ENCODE assay signal across 20 cellular contexts in genomic region chr12:39368891-39369290, GRCh38.
"Had no signal": no experiment of that assay in that cellular context is flagged by ENCODE, and none has a peak within 500 bp of the region (broad histone marks: within the 10 kb centered on the region; RNA-seq: fewer than 3 reads in every experiment).

No MANE protein-coding gene starts in this region.

- H3K9me3 Mint-ChIP-seq: activated naive CD4-positive, alpha-beta T cell treated with anti-CD3 and anti-CD28 coated beads, Interleukin-2, amount 50 U/mL, for 24 hours; endodermal cell; memory B cell; stimulated activated memory B cell treated with anti-CD40 and anti-IgM and Interleukin-4, amounts not matched to agents 10 μg/mL and 1 μg/mL and 100 μg/mL, for 72 hours had no signal

- DNase-seq: activated CD4-positive, alpha-beta T cell treated with anti-CD3 and anti-CD28 coated beads, Interleukin-2, amount 10 ng/mL, durations not matched to agents 7 days and 5 days; activated CD8-positive, alpha-beta memory T cell treated with anti-CD3 and anti-CD28 coated beads, Interleukin-2, amount 50 U/mL, for 4 hours; activated gamma-delta T cell; activated T-cell treated with anti-CD3 and anti-CD28 coated beads, Interleukin-2, amount 50 U/mL, for 48 hours; adrenal gland; body of pancreas; caudate nucleus; dorsolateral prefrontal cortex; endodermal cell; foreskin melanocyte; hypothalamus; left ventricle myocardium superior; right cardiac atrium; stimulated activated CD4-positive, alpha-beta T cell treated with anti-CD3 and anti-CD28 coated beads, Interleukin-4, amount 100 ng/mL, for 4 hours had no signal

- H3K4me1 ChIP-seq: adrenal gland had no signal

- H3K9me3 ChIP-seq: body of pancreas, thoracic aorta had no signal

- H3K27me3 ChIP-seq: adrenal gland, body of pancreas, dorsolateral prefrontal cortex had no signal

- ATAC-seq: body of pancreas; left ventricle myocardium superior; right cardiac atrium; stimulated activated memory B cell treated with anti-CD40 and anti-IgM and Interleukin-4, amounts not matched to agents 10 μg/mL and 1 μg/mL and 100 μg/mL, for 72 hours had no signal

- H3K36me3 ChIP-seq: adrenal gland, thoracic aorta had no signal

- H3K27ac ChIP-seq: adrenal gland, body of pancreas, dorsolateral prefrontal cortex, thoracic aorta had no signal

- H3K36me3 Mint-ChIP-seq: memory B cell; stimulated activated memory B cell treated with anti-CD40 and anti-IgM and Interleukin-4, amounts not matched to agents 10 μg/mL and 1 μg/mL and 100 μg/mL, for 72 hours had no signal

- H3K4me3 Mint-ChIP-seq: activated CD4-positive, alpha-beta T cell treated with anti-CD3 and anti-CD28 coated beads, Interleukin-2, amount 10 ng/mL, durations not matched to agents 7 days and 5 days; activated naive CD4-positive, alpha-beta T cell treated with anti-CD3 and anti-CD28 coated beads, Interleukin-2, amount 50 U/mL, for 24 hours; endodermal cell; memory B cell; stimulated activated memory B cell treated with anti-CD40 and anti-IgM and Interleukin-4, amounts not matched to agents 10 μg/mL and 1 μg/mL and 100 μg/mL, for 72 hours; T-helper 1 cell treated with Interleukin-12 subunit alpha and Interleukin-12 subunit beta and Interleukin-4 antibody, amounts not matched to agents 30 μg/mL and 1 μg/mL, for 36 hours had no signal

- H3K4me3 ChIP-seq: adrenal gland, body of pancreas, dorsolateral prefrontal cortex, thoracic aorta had no signal

- H3K27ac Mint-ChIP-seq: activated CD4-positive, alpha-beta T cell treated with anti-CD3 and anti-CD28 coated beads, Interleukin-2, amount 10 ng/mL, durations not matched to agents 7 days and 5 days; activated naive CD4-positive, alpha-beta T cell treated with anti-CD3 and anti-CD28 coated beads, Interleukin-2, amount 50 U/mL, for 24 hours; endodermal cell; memory B cell; progenitor cell of endocrine pancreas; stimulated activated memory B cell treated with anti-CD40 and anti-IgM and Interleukin-4, amounts not matched to agents 10 μg/mL and 1 μg/mL and 100 μg/mL, for 72 hours; T-helper 1 cell treated with Interleukin-12 subunit alpha and Interleukin-12 subunit beta and Interleukin-4 antibody, amounts not matched to agents 30 μg/mL and 1 μg/mL, for 36 hours had no signal

- H3K27me3 Mint-ChIP-seq: activated CD4-positive, alpha-beta T cell treated with anti-CD3 and anti-CD28 coated beads, Interleukin-2, amount 10 ng/mL, durations not matched to agents 7 days and 5 days; activated naive CD4-positive, alpha-beta T cell treated with anti-CD3 and anti-CD28 coated beads, Interleukin-2, amount 50 U/mL, for 24 hours; memory B cell; progenitor cell of endocrine pancreas; stimulated activated memory B cell treated with anti-CD40 and anti-IgM and Interleukin-4, amounts not matched to agents 10 μg/mL and 1 μg/mL and 100 μg/mL, for 72 hours had no signal
